ENCODE assay signal across 1 cellular context in genomic region chr18:12904012-12904516, GRCh38.
TF ChIP-seq lines count a peak whose summit lies in the region.

No MANE protein-coding gene starts in this region.

TF ChIP-seq in HepG2, 621 proteins besides CTCF, POLR2A, EP300 and RAD21:
- TF ChIP-seq BCLAF1 (IDR thresholded peaks at IDR 0.05) (no peak), ZNF329 (CRISPR knock-in tag; IDR thresholded peaks at IDR 0.05; ENCODE audit: low read depth) (no peak), SRF (IDR thresholded peaks at IDR 0.05; ENCODE audit: low read depth, low read length) (peak; percentile 57; the same call in 1 of the 2 replicates), ZNF280B (CRISPR knock-in tag; IDR thresholded peaks at IDR 0.05; ENCODE audit: borderline replicate concordance) (no peak), RFX1 (IDR thresholded peaks at IDR 0.05) (peak; percentile 32; the same call in 1 of the 2 replicates), HOXA3 (CRISPR knock-in tag; IDR thresholded peaks at IDR 0.05) (no peak), SALL2 (CRISPR knock-in tag; IDR thresholded peaks at IDR 0.05) (no peak), YEATS4 (CRISPR knock-in tag; IDR thresholded peaks at IDR 0.05; ENCODE audit: borderline replicate concordance) (no peak)
